10 cellular contexts compared by ENCODE assay signal in the genomic region with DNA sequence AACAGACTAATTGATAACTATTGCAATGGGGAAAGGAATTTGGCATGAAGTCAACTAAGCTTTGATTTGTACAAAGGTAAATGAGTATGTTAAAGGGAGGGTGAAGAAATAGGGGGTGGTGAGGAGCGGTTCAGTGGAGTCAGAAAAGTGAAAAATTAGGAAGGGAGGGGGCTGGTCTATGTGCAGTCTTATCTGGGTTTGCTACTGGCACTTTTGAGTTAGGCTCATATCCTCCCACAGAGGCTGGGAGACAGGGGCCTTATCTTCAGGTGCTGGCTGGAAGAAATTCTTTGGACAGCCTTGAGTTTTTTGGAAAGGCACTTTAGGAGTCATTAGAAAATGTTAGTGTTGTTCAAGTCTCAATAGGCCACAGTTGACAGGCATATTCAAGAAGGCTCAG. TPM values are rescaled to one million over a fixed set of nuclear protein-coding genes. Genes with fewer than 3 reads are reported as not detected.
"Had no signal": no experiment of that assay in that cellular context is flagged by ENCODE, and none has a peak within 500 bp of the region (broad histone marks: within the 10 kb centered on the region; RNA-seq: fewer than 3 reads in every experiment).

No MANE protein-coding gene starts in this region.

- H3K27ac ChIP-seq: HL-60, KMS-11 had no signal

- ATAC-seq: HepG2 had no signal

- FAIRE-seq: HepG2, HTR-8/SVneo had no signal

- H3K4me2 ChIP-seq: KMS-11 had no signal

- H3K9ac ChIP-seq: KMS-11 had no signal

- DNase-seq: IMR-90, KBM-7, KG1 had no signal

RNA-seq across cellular contexts. Expression of a gene that starts 11.1 kb away (rescaled TPM):
- total RNA-seq: HepG2 had no signal
- polyA plus RNA-seq: HepG2 had no signal

RNA-seq across cellular contexts. Expression of a gene that starts 11.6 kb away (rescaled TPM):
- total RNA-seq: HepG2, HT-29, HT1080, IMR-90 had no signal
- polyA plus RNA-seq: IgD-negative memory B cell, IMR-90 had no signal
